Comparison of ENCODE assay signal across 2 cellular contexts in the genomic region with DNA sequence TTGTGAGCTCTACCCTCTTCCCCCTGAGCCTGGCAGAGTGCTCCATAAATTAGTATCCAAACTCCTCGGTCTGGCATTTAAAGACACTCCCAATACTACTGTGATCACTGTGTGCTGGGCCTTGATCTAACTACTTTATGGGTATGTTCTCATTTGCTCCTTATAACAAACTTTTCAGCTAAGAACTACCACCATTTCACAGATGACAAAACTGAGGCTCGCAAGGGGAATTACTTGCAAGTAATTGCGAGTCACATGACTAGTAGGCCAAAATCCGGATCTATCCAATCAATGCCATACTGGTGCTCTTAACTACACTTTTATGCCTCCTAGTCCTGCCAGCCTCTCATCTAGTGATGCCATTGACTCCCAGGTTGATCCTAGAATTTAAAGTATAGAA.
A peak's percentile ranks its signal among the peaks of the same experiment; 100 is the strongest.
TF ChIP-seq lines count a peak whose summit lies in the region.

No MANE protein-coding gene starts in this region.

TF ChIP-seq in HEK293, 187 proteins besides CTCF, POLR2A, EP300 and RAD21:
- TF ChIP-seq ZNF354C (tag by site-specific recombination; IDR thresholded peaks at IDR 0.05; ENCODE audit: borderline replicate concordance, low read depth) (no peak), ZNF140 (tag by site-specific recombination; IDR thresholded peaks at IDR 0.05) (no peak), ZNF114 (tag by site-specific recombination; IDR thresholded peaks at IDR 0.05) (no peak), ZNF585B (tag by site-specific recombination; IDR thresholded peaks at IDR 0.05) (0 out of 2 replicates have a peak, but pooled peaks have one; percentile 8)
- TF ChIP-seq, protein P1, sequence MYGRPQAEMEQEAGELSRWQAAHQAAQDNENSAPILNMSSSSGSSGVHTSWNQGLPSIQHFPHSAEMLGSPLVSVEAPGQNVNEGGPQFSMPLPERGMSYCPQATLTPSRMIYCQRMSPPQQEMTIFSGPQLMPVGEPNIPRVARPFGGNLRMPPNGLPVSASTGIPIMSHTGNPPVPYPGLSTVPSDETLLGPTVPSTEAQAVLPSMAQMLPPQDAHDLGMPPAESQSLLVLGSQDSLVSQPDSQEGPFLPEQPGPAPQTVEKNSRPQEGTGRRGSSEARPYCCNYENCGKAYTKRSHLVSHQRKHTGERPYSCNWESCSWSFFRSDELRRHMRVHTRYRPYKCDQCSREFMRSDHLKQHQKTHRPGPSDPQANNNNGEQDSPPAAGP (tag by site-specific recombination; IDR thresholded peaks at IDR 0.05): no peak

TF ChIP-seq in SK-N-SH, 30 proteins besides CTCF, POLR2A, EP300 and RAD21:
- TF ChIP-seq JUND (IDR thresholded peaks at IDR 0.05): no peak
- no peak for TF ChIP-seq TCF12 (IDR thresholded peaks at IDR 0.05)
- TF ChIP-seq RXRA (IDR thresholded peaks at IDR 0.05; ENCODE audit: borderline replicate concordance, low read depth): no peak
- TF ChIP-seq NFIC (IDR thresholded peaks at IDR 0.05; ENCODE audit: borderline replicate concordance): no peak
- no peak for TF ChIP-seq POLR2AphosphoS5 (IDR thresholded peaks at IDR 0.05; ENCODE audit: low read depth, low read length)
- no peak for TF ChIP-seq NRF1 (IDR thresholded peaks at IDR 0.05; ENCODE audit: low read depth, low read length)
- TF ChIP-seq EZH2phosphoT487 (IDR thresholded peaks at IDR 0.05; ENCODE audit: borderline replicate concordance, low read depth): no peak
- no peak for TF ChIP-seq MXI1 (IDR thresholded peaks at IDR 0.05; ENCODE audit: low read depth, low read length)
- TF ChIP-seq SMC3 (IDR thresholded peaks at IDR 0.05; ENCODE audit: low read depth, low read length): no peak
- no peak for TF ChIP-seq GATA2 (CRISPR knock-in tag; IDR thresholded peaks at IDR 0.05)
